In the genomic region with DNA sequence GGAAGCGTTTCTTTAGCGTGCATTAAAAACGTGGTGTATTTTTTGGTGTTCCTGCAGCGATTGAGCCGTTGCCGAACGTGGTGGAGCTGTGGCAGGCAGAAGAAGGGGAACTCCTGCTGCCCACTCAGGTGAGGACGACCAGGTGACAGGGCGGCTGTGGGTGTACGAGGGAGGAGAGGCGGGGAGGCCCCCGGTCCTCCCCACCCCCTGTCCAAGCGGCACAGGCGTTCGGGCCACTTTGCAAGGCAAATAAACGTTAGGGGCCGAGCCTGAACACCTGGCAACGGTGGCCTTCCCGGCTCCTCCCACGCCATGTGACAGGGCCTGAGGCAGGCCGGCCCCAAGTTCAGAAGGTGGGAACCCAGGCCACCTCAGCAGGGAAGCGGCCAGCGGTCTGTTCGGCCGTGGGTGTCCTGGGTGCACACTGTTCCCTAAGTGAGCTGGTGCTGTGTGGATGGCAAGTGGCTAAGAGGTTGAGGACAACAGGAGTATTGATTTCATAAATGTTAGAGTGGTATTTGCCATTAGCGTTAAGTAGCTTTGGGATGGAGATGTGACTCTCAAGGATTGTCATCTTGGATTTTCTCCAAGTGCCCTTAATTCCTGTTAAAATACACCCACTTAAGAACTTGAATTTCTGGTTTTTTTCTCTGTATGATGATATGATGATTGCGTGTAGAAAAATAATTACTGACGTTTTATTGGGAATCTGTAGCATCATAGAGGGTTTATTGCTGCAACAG, we compare ENCODE assay signal across 8 cellular contexts. TPM values are rescaled to one million over a fixed set of nuclear protein-coding genes. Genes with fewer than 3 reads are reported as not detected.
DNase-seq lines count a peak whose midpoint lies in the region; ATAC-seq, FAIRE-seq and TF ChIP-seq lines count a peak whose summit lies in the region.

No MANE protein-coding gene starts in this region.

- peak; percentile 94 for DNase-seq in GM06990 (ENCODE audit: extremely low read depth, insufficient read length)
- peak in 53 of 76 experiments; percentile 4 to 69 (median 32) for DNase-seq in HUDEP-2 (lab: John Stamatoyannopoulos, UW; ENCODE audit: unreplicated experiment in 76 of 76)
- DNase-seq in T47D (ENCODE audit: low read depth in 1 of 2, low spot score in 1 of 2) = peak; percentile 74 to 80
- peak; percentile 94 for DNase-seq in kidney
- DNase-seq in stimulated activated CD4-positive, alpha-beta T cell treated with anti-CD3 and anti-CD28 coated beads, TNF-alpha, amount 100 ng/mL, for 4 hours (ENCODE audit: low read depth in 3 of 3) = peak in 2 of 3 experiments; percentile 46 to 52
- DNase-seq in middle frontal gyrus (ENCODE audit: extremely low spot score, low spot score) = no peak

- TF ChIP-seq CTCF in GM06990 (IDR thresholded peaks at IDR 0.05; ENCODE audit: insufficient read depth, low read length, poor library complexity, severe bottlenecking) (no peak), kidney (IDR thresholded peaks at IDR 0.05; ENCODE audit: borderline replicate concordance, extremely low read depth, insufficient read depth) (no peak)

- H3K4me3 ChIP-seq in GM06990 (replicated peaks; ENCODE audit: low read depth, low read length) (peak overlapping the region; percentile 89), kidney (ENCODE audit: low read length in 2 of 2) (peak overlapping the region; percentile 76 to 83)

- intact Hi-C loops in kidney (cut with DNase I) = loop anchor here (10.0 kb wide), 1 partner anchor 107 kb away; no protein-coding TSS in a partner anchor

- H3K27me3 ChIP-seq in GM06990 (replicated peaks; ENCODE audit: control insufficient read depth, insufficient read depth, low read length) = no peaks in the 10 kb centered on the region

- H3K4me1 ChIP-seq in kidney (ENCODE audit: control insufficient read depth in 1 of 2, insufficient read depth in 1 of 2, low read depth in 1 of 2, low read length in 2 of 2) = peaks cover 0 to 8% of the 10 kb centered on the region in 2 donors

- H3K9ac ChIP-seq in kidney (ENCODE audit: low read length in 2 of 2) = peak overlapping the region; percentile 56 to 60

- peak overlapping the region; percentile 45 to 67 for H3K27ac ChIP-seq in kidney (ENCODE audit: low read depth in 2 of 2, low read length in 2 of 2)

- H3K9me3 ChIP-seq in kidney (ENCODE audit: control insufficient read depth in 1 of 2, low read length in 2 of 2) = no peaks in the 10 kb centered on the region

- no peak for FAIRE-seq in kidney (lab: Jason Lieb, UNC)

- peak; percentile 56 for ATAC-seq in GM21515 (IDR thresholded peaks at IDR 0.05; ENCODE audit: unreplicated experiment)
- peak; percentile 17 for ATAC-seq in SK-N-SH treated with all-trans-retinoic acid at 6 μM for 48 hours

- peaks cover 4% of the 10 kb centered on the region for H3K36me3 ChIP-seq in GM06990 (ENCODE audit: control insufficient read depth, insufficient read depth, low read length)
- H3K36me3 ChIP-seq in kidney (ENCODE audit: control insufficient read depth in 1 of 2, insufficient read depth in 2 of 2, low read length in 2 of 2) = no peaks in the 10 kb centered on the region

- in situ Hi-C loops in T47D (cut with HindIII; ENCODE audit: low pct_unique_long_range_greater_than_20kb, low sequenced_read_pairs) = no loop called here

TF ChIP-seq in SK-N-SH treated with all-trans-retinoic acid at 6 μM for 48 hours, 23 proteins besides CTCF, POLR2A, EP300 and RAD21:
- TF ChIP-seq, protein P1, sequence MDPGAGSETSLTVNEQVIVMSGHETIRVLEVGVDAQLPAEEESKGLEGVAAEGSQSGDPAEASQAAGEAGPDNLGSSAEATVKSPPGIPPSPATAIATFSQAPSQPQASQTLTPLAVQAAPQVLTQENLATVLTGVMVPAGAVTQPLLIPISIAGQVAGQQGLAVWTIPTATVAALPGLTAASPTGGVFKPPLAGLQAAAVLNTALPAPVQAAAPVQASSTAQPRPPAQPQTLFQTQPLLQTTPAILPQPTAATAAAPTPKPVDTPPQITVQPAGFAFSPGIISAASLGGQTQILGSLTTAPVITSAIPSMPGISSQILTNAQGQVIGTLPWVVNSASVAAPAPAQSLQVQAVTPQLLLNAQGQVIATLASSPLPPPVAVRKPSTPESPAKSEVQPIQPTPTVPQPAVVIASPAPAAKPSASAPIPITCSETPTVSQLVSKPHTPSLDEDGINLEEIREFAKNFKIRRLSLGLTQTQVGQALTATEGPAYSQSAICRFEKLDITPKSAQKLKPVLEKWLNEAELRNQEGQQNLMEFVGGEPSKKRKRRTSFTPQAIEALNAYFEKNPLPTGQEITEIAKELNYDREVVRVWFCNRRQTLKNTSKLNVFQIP (CRISPR knock-in tag; IDR thresholded peaks at IDR 0.05; ENCODE audit: borderline replicate concordance, low read depth) = no peak
- TF ChIP-seq CSDC2 (CRISPR knock-in tag; IDR thresholded peaks at IDR 0.05) (no peak), RARB (CRISPR knock-in tag; IDR thresholded peaks at IDR 0.05) (no peak), GLIS3 (CRISPR knock-in tag; IDR thresholded peaks at IDR 0.05) (no peak), TOX (CRISPR knock-in tag; IDR thresholded peaks at IDR 0.05; ENCODE audit: borderline replicate concordance) (no peak), SNAI2 (CRISPR knock-in tag; IDR thresholded peaks at IDR 0.05) (no peak), BACH2 (CRISPR knock-in tag; IDR thresholded peaks at IDR 0.05; ENCODE audit: borderline replicate concordance) (no peak)
- TF ChIP-seq, protein P2, sequence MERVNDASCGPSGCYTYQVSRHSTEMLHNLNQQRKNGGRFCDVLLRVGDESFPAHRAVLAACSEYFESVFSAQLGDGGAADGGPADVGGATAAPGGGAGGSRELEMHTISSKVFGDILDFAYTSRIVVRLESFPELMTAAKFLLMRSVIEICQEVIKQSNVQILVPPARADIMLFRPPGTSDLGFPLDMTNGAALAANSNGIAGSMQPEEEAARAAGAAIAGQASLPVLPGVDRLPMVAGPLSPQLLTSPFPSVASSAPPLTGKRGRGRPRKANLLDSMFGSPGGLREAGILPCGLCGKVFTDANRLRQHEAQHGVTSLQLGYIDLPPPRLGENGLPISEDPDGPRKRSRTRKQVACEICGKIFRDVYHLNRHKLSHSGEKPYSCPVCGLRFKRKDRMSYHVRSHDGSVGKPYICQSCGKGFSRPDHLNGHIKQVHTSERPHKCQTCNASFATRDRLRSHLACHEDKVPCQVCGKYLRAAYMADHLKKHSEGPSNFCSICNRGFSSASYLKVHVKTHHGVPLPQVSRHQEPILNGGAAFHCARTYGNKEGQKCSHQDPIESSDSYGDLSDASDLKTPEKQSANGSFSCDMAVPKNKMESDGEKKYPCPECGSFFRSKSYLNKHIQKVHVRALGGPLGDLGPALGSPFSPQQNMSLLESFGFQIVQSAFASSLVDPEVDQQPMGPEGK (CRISPR knock-in tag; IDR thresholded peaks at IDR 0.05; ENCODE audit: borderline replicate concordance) = no peak
- TF ChIP-seq, protein P3, sequence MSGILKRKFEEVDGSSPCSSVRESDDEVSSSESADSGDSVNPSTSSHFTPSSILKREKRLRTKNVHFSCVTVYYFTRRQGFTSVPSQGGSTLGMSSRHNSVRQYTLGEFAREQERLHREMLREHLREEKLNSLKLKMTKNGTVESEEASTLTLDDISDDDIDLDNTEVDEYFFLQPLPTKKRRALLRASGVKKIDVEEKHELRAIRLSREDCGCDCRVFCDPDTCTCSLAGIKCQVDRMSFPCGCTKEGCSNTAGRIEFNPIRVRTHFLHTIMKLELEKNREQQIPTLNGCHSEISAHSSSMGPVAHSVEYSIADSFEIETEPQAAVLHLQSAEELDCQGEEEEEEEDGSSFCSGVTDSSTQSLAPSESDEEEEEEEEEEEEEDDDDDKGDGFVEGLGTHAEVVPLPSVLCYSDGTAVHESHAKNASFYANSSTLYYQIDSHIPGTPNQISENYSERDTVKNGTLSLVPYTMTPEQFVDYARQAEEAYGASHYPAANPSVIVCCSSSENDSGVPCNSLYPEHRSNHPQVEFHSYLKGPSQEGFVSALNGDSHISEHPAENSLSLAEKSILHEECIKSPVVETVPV (CRISPR knock-in tag; IDR thresholded peaks at IDR 0.05) = no peak

RNA-seq across cellular contexts. Expression of a gene that starts 1.2 kb away (rescaled TPM):
- 17.0 TPM for total RNA-seq in kidney
- polyA plus RNA-seq in kidney (ENCODE audit: insufficient read depth, low read depth, low replicate concordance) = 3.0 TPM
